ENCODE assay signal across 15 cellular contexts in the genomic region with DNA sequence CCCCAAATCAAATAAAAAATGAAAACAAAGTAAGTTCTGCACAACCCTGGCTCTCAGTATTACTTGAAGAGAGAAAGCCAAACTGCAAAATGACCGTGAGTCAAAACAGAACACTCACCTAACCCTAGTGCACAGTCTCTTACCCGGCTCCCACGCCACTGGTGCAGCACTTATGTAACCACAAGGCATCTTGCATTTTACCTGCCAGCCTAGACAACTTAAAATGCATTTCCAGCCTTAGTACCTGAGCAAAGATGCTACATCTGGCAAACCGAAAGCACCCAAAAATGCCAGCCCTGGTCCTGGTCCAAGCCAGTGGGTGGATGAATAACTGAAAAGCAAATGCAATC. TPM values are rescaled to one million over a fixed set of nuclear protein-coding genes. Genes with fewer than 3 reads are reported as not detected.
DNase-seq lines count a peak whose midpoint lies in the region; FAIRE-seq and TF ChIP-seq lines count a peak whose summit lies in the region.
"Had no signal": no experiment of that assay in that cellular context is flagged by ENCODE, and none has a peak within 500 bp of the region (broad histone marks: within the 10 kb centered on the region; RNA-seq: fewer than 3 reads in every experiment).

No MANE protein-coding gene starts in this region.

- DNase-seq in GM12891 (ENCODE audit: insufficient read length, low spot score) (no peak), NCI-H526 (lab: John Stamatoyannopoulos, UW) (no peak), superior temporal gyrus (ENCODE audit: extremely low spot score) (no peak), DMS79 (lab: John Stamatoyannopoulos, UW) (no peak), G401 (ENCODE audit: low spot score) (no peak)
- peak; percentile 44 for DNase-seq in T-helper 2 cell treated with Interferon-gamma antibody and Interleukin-4, amounts not matched to agents 5 μg/mL and 100 μg/mL, for 36 hours (ENCODE audit: low spot score)
- DNase-seq in activated naive CD4-positive, alpha-beta T cell treated with anti-CD3 and anti-CD28 coated beads, Interleukin-2, amount 50 U/mL, for 16 hours: peak; percentile 66
- DNase-seq in stimulated activated CD4-positive, alpha-beta T cell treated with anti-CD3 and anti-CD28 coated beads, Interleukin-2, amount 100 ng/mL, for 48 hours: peak; percentile 31 to 33
- DNase-seq: BE2C, kidney glomerular epithelial cell, NCI-H1105, pancreas, upper lobe of right lung had no signal

- H3K27me3 Mint-ChIP-seq in T-helper 2 cell treated with Interferon-gamma antibody and Interleukin-4, amounts not matched to agents 5 μg/mL and 100 μg/mL, for 36 hours (ENCODE audit: low read depth): no peaks in the 10 kb centered on the region
- H3K27me3 Mint-ChIP-seq: dendritic cell treated with granulocyte-macrophage colony-stimulating factor and Interleukin-4, amounts not matched to agents 40 ng/mL and 50 ng/mL, for 4 days had no signal

- peaks cover 74% of the 10 kb centered on the region for H3K36me3 Mint-ChIP-seq in T-helper 2 cell treated with Interferon-gamma antibody and Interleukin-4, amounts not matched to agents 5 μg/mL and 100 μg/mL, for 36 hours (ENCODE audit: low read depth)

- H3K27ac Mint-ChIP-seq in T-helper 2 cell treated with Interferon-gamma antibody and Interleukin-4, amounts not matched to agents 5 μg/mL and 100 μg/mL, for 36 hours: peak overlapping the region; percentile 74
- H3K27ac Mint-ChIP-seq: dendritic cell treated with granulocyte-macrophage colony-stimulating factor and Interleukin-4, amounts not matched to agents 40 ng/mL and 50 ng/mL, for 4 days; IgD-negative memory B cell had no signal

- no peak for FAIRE-seq in GM12891 (lab: Jason Lieb, UNC)
- FAIRE-seq: pancreas had no signal

- H3K4me3 Mint-ChIP-seq in T-helper 2 cell treated with Interferon-gamma antibody and Interleukin-4, amounts not matched to agents 5 μg/mL and 100 μg/mL, for 36 hours: peak overlapping the region; percentile 19
- H3K4me3 Mint-ChIP-seq: dendritic cell treated with granulocyte-macrophage colony-stimulating factor and Interleukin-4, amounts not matched to agents 40 ng/mL and 50 ng/mL, for 4 days had no signal

- H3K4me1 Mint-ChIP-seq in T-helper 2 cell treated with Interferon-gamma antibody and Interleukin-4, amounts not matched to agents 5 μg/mL and 100 μg/mL, for 36 hours (ENCODE audit: low read depth): peaks cover 26% of the 10 kb centered on the region

- no peak for TF ChIP-seq POLR2A in GM12891 (IDR thresholded peaks at IDR 0.05; ENCODE audit: low read depth, low read length)

- in situ Hi-C loops in G401 (cut with HindIII; ENCODE audit: low sequenced_read_pairs): no loop called here

- H3K9me3 Mint-ChIP-seq in T-helper 2 cell treated with Interferon-gamma antibody and Interleukin-4, amounts not matched to agents 5 μg/mL and 100 μg/mL, for 36 hours: no peaks in the 10 kb centered on the region
- H3K9me3 Mint-ChIP-seq: dendritic cell treated with granulocyte-macrophage colony-stimulating factor and Interleukin-4, amounts not matched to agents 40 ng/mL and 50 ng/mL, for 4 days; IgD-negative memory B cell had no signal

TF ChIP-seq in GM12891, 5 proteins besides CTCF, POLR2A, EP300 and RAD21:
- TF ChIP-seq POLR2AphosphoS5 (IDR thresholded peaks at IDR 0.05; ENCODE audit: low read depth, low read length) (no peak), SPI1 (IDR thresholded peaks at IDR 0.05; ENCODE audit: low read depth, low read length) (no peak), POU2F2 (IDR thresholded peaks at IDR 0.05; ENCODE audit: low read depth, low read length) (0 out of 2 replicates have a peak, but pooled peaks have one; percentile 13)

RNA-seq across cellular contexts. Expression of a gene that starts 12.4 kb away (rescaled TPM):
- 14.7 TPM for polyA plus RNA-seq in GM12891 (2012; ENCODE audit: low read depth, missing spikeins)
- total RNA-seq in G401 (2014; rRNA removed; shearing (Covaris generic)): 0.75 and 2.5 TPM in 2 replicates

RNA-seq across cellular contexts. Expression of a gene that starts 25.4 kb away (rescaled TPM):
- 12.1 TPM for polyA plus RNA-seq in GM12891 (2012; ENCODE audit: low read depth, missing spikeins)
- total RNA-seq in G401 (2014; rRNA removed; shearing (Covaris generic)): not detected in 2 replicates

Comparison
In these comparisons a context has a peak if more than half of its experiments do, and no peak if none do; other contexts are left out.
1. DNase-seq: peak in T-helper 2 cell treated with Interferon-gamma antibody and Interleukin-4, amounts not matched to agents 5 μg/mL and 100 μg/mL, for 36 hours (single experiment), activated naive CD4-positive, alpha-beta T cell treated with anti-CD3 and anti-CD28 coated beads, Interleukin-2, amount 50 U/mL, for 16 hours (single experiment) and stimulated activated CD4-positive, alpha-beta T cell treated with anti-CD3 and anti-CD28 coated beads, Interleukin-2, amount 100 ng/mL, for 48 hours (2 of 2); none in GM12891 (single experiment), NCI-H526 (0 of 2), superior temporal gyrus (single experiment), DMS79 (single experiment) and G401 (single experiment).